In the genomic region with DNA sequence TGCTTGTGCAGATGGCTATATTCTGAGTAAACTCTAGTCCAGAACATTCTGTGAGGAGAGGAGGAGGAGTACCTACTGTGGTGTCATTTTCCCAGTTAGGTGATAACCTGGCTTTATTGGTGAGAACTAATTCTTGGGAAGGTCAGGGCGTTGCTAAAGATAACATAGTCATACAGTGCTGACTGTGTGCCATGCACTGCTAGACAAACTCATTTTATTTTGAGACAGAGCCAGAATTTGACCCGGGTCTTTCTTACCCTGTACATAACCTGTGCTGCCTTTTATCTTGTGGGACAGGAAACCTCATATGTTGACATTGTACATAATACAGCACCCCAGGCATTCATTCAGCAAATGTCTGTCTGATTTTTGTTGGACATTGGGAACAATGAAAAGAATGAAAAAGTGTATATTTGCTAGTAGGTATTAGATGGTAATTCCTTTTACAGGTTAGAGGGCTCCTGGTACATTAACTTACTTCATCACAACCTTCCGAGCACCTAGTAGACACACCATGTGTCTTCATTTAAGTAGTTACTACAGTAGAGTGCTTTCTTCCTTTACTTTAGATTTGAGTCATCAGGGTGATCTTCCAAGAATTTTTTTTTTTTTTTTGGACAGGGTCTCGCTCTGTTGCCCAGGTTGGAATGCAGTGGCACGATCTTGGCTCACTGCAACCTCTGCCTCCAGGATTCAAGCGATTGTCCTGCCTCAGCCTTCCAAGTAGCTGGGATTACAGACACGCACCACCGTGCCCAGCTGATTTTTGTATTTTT, we compare ENCODE assay signal across 1 cellular context.
TF ChIP-seq lines count a peak whose summit lies in the region.

No MANE protein-coding gene starts in this region.

TF ChIP-seq in WTC11, 78 proteins besides CTCF, POLR2A, EP300 and RAD21 (continued from another document):
- no peak for TF ChIP-seq NR1H2 (CRISPR knock-in tag; IDR thresholded peaks at IDR 0.05)
- no peak for TF ChIP-seq NR3C1 (CRISPR knock-in tag; conservative IDR thresholded peaks at IDR 0.05; ENCODE audit: low read depth)
- TF ChIP-seq, protein P1, sequence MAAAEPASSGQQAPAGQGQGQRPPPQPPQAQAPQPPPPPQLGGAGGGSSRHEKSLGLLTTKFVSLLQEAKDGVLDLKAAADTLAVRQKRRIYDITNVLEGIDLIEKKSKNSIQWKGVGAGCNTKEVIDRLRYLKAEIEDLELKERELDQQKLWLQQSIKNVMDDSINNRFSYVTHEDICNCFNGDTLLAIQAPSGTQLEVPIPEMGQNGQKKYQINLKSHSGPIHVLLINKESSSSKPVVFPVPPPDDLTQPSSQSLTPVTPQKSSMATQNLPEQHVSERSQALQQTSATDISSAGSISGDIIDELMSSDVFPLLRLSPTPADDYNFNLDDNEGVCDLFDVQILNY (CRISPR knock-in tag; IDR thresholded peaks at IDR 0.05), result no peak
- no peak for TF ChIP-seq MXD4 (CRISPR knock-in tag; IDR thresholded peaks at IDR 0.05; ENCODE audit: borderline replicate concordance)
- no peak for TF ChIP-seq TP53 (CRISPR knock-in tag; IDR thresholded peaks at IDR 0.05)
- no peak for TF ChIP-seq TCF7 (CRISPR knock-in tag; IDR thresholded peaks at IDR 0.05; ENCODE audit: low read depth)
- TF ChIP-seq NFATC4 (CRISPR knock-in tag; IDR thresholded peaks at IDR 0.05), result no peak
- TF ChIP-seq SMAD3 (CRISPR knock-in tag; IDR thresholded peaks at IDR 0.05; ENCODE audit: borderline replicate concordance), result no peak
- no peak for TF ChIP-seq FOXP1 (CRISPR knock-in tag; IDR thresholded peaks at IDR 0.05; ENCODE audit: borderline replicate concordance)
- no peak for TF ChIP-seq SP1 (CRISPR knock-in tag; conservative IDR thresholded peaks at IDR 0.05)
- TF ChIP-seq, protein P2, sequence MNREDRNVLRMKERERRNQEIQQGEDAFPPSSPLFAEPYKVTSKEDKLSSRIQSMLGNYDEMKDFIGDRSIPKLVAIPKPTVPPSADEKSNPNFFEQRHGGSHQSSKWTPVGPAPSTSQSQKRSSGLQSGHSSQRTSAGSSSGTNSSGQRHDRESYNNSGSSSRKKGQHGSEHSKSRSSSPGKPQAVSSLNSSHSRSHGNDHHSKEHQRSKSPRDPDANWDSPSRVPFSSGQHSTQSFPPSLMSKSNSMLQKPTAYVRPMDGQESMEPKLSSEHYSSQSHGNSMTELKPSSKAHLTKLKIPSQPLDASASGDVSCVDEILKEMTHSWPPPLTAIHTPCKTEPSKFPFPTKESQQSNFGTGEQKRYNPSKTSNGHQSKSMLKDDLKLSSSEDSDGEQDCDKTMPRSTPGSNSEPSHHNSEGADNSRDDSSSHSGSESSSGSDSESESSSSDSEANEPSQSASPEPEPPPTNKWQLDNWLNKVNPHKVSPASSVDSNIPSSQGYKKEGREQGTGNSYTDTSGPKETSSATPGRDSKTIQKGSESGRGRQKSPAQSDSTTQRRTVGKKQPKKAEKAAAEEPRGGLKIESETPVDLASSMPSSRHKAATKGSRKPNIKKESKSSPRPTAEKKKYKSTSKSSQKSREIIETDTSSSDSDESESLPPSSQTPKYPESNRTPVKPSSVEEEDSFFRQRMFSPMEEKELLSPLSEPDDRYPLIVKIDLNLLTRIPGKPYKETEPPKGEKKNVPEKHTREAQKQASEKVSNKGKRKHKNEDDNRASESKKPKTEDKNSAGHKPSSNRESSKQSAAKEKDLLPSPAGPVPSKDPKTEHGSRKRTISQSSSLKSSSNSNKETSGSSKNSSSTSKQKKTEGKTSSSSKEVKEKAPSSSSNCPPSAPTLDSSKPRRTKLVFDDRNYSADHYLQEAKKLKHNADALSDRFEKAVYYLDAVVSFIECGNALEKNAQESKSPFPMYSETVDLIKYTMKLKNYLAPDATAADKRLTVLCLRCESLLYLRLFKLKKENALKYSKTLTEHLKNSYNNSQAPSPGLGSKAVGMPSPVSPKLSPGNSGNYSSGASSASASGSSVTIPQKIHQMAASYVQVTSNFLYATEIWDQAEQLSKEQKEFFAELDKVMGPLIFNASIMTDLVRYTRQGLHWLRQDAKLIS (CRISPR knock-in tag; IDR thresholded peaks at IDR 0.05; ENCODE audit: borderline replicate concordance), result no peak
- TF ChIP-seq USF2 (CRISPR knock-in tag; IDR thresholded peaks at IDR 0.05), result no peak
